In the genomic region with DNA sequence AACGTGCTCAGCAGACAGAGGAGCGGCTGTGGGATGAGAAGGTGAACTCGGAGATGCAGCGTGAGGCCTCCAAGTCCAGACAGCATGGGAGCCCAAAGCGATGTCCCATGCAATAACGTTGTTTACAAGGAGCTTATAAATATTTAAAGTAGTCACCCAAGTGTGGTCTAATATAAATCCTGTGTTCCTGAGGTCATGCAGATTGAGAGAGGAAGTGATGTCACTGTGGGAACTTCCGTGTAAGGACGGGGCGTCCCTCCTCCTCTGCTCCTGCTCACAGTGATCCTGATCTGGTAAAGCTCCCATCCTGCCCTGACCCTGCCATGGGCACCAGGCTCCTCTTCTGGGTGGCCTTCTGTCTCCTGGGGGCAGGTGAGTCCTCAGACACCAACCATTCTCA, we compare ENCODE assay signal across 17 cellular contexts.
DNase-seq lines count a peak whose midpoint lies in the region; ATAC-seq and TF ChIP-seq lines count a peak whose summit lies in the region.
"Had no signal": no experiment of that assay in that cellular context is flagged by ENCODE, and none has a peak within 500 bp of the region (broad histone marks: within the 10 kb centered on the region; RNA-seq: fewer than 3 reads in every experiment).

No MANE protein-coding gene starts in this region.

- TF ChIP-seq CTCF in NB4 (IDR thresholded peaks at IDR 0.05; ENCODE audit: low read depth, low read length) (no peak), vagina (IDR thresholded peaks at IDR 0.05) (no peak), breast epithelium (IDR thresholded peaks at IDR 0.05) (no peak)

- H3K4me1 ChIP-seq in thymus (ENCODE audit: control insufficient read depth, insufficient read depth, low read length) (peaks cover 33% of the 10 kb centered on the region), vagina (no peaks in the 10 kb centered on the region), breast epithelium (no peaks in the 10 kb centered on the region)
- H3K4me1 ChIP-seq: pancreas had no signal

- peak overlapping the region; percentile 56 for H3K27ac Mint-ChIP-seq in activated naive CD4-positive, alpha-beta T cell treated with anti-CD3 and anti-CD28 coated beads, Interleukin-2, amount 50 U/mL, for 24 hours
- H3K27ac Mint-ChIP-seq in central memory CD8-positive, alpha-beta T cell (ENCODE audit: low read depth) = peak overlapping the region; percentile 69

- no peaks in the 10 kb centered on the region for H3K9me3 ChIP-seq in thymus (ENCODE audit: control insufficient read depth)
- H3K9me3 ChIP-seq in vagina = no peaks in the 10 kb centered on the region
- no peaks in the 10 kb centered on the region for H3K9me3 ChIP-seq in breast epithelium
- H3K9me3 ChIP-seq: heart right ventricle, pancreas had no signal

- H3K27me3 ChIP-seq in thymus (ENCODE audit: control insufficient read depth, insufficient read depth) = no peaks in the 10 kb centered on the region
- no peaks in the 10 kb centered on the region for H3K27me3 ChIP-seq in vagina
- no peaks in the 10 kb centered on the region for H3K27me3 ChIP-seq in breast epithelium
- H3K27me3 ChIP-seq: pancreas had no signal

- intact Hi-C loops in vagina (cut with DNase I) = no loop called here
- intact Hi-C loops in breast epithelium (cut with DNase I; ENCODE audit: low total_unique reads) = no loop called here

- no peaks in the 10 kb centered on the region for H3K9me3 Mint-ChIP-seq in activated naive CD4-positive, alpha-beta T cell treated with anti-CD3 and anti-CD28 coated beads, Interleukin-2, amount 50 U/mL, for 24 hours
- H3K9me3 Mint-ChIP-seq in central memory CD8-positive, alpha-beta T cell = no peaks in the 10 kb centered on the region

- H3K4me3 ChIP-seq in NB4 (ENCODE audit: low read depth, low read length) (no peak overlapping the region), thymus (ENCODE audit: low read length) (peak overlapping the region; percentile 47), vagina (no peak overlapping the region), breast epithelium (no peak overlapping the region)
- H3K4me3 ChIP-seq: heart right ventricle, pancreas had no signal

- H3K36me3 Mint-ChIP-seq in activated naive CD4-positive, alpha-beta T cell treated with anti-CD3 and anti-CD28 coated beads, Interleukin-2, amount 50 U/mL, for 24 hours = no peaks in the 10 kb centered on the region
- H3K36me3 Mint-ChIP-seq in central memory CD8-positive, alpha-beta T cell (ENCODE audit: insufficient read depth) = peaks cover 6% of the 10 kb centered on the region

- DNase-seq in activated naive CD4-positive, alpha-beta T cell treated with anti-CD3 and anti-CD28 coated beads, Interleukin-2, amount 50 U/mL, for 16 hours = no peak
- peak; percentile 20 for DNase-seq in NB4 (ENCODE audit: low read depth)
- no peak for DNase-seq in central memory CD8-positive, alpha-beta T cell (ENCODE audit: low spot score in 2 of 2)
- DNase-seq in vagina (ENCODE audit: extremely low spot score in 2 of 2) = no peak
- no peak for DNase-seq in breast epithelium (ENCODE audit: low spot score in 2 of 2)
- DNase-seq in pons (ENCODE audit: low spot score) = no peak
- DNase-seq: central memory CD4-positive, alpha-beta T cell; HCEC 1CT; heart right ventricle; KG1; NCI-H1092 treated with DMSO at 0.1 percent for 48 hours; NCI-H526; pancreas; Right ventricle myocardium superior had no signal

- peaks cover 2% of the 10 kb centered on the region for H3K27me3 Mint-ChIP-seq in activated naive CD4-positive, alpha-beta T cell treated with anti-CD3 and anti-CD28 coated beads, Interleukin-2, amount 50 U/mL, for 24 hours
- peaks cover 25% of the 10 kb centered on the region for H3K27me3 Mint-ChIP-seq in central memory CD8-positive, alpha-beta T cell

- H3K4me1 Mint-ChIP-seq in activated naive CD4-positive, alpha-beta T cell treated with anti-CD3 and anti-CD28 coated beads, Interleukin-2, amount 50 U/mL, for 24 hours = peaks cover 30% of the 10 kb centered on the region
- H3K4me1 Mint-ChIP-seq in central memory CD8-positive, alpha-beta T cell = peaks cover 22% of the 10 kb centered on the region

- peak; percentile 20 for ATAC-seq in central memory CD8-positive, alpha-beta T cell (replicated peaks; ENCODE audit: extremely low read depth, poor library complexity, severe bottlenecking)
- ATAC-seq: heart right ventricle, pancreas, sciatic nerve had no signal

- H3K4me3 Mint-ChIP-seq in activated naive CD4-positive, alpha-beta T cell treated with anti-CD3 and anti-CD28 coated beads, Interleukin-2, amount 50 U/mL, for 24 hours = peak overlapping the region; percentile 82
- H3K4me3 Mint-ChIP-seq in central memory CD8-positive, alpha-beta T cell = peak overlapping the region; percentile 59

- H3K36me3 ChIP-seq in thymus (ENCODE audit: control insufficient read depth, insufficient read depth) = no peaks in the 10 kb centered on the region
- H3K36me3 ChIP-seq in vagina = no peaks in the 10 kb centered on the region
- H3K36me3 ChIP-seq in breast epithelium = no peaks in the 10 kb centered on the region
- H3K36me3 ChIP-seq: heart right ventricle, pancreas had no signal

- TF ChIP-seq POLR2A in NB4 (IDR thresholded peaks at IDR 0.05; ENCODE audit: extremely low read depth, insufficient read length) (no peak), vagina (IDR thresholded peaks at IDR 0.05) (no peak), breast epithelium (IDR thresholded peaks at IDR 0.05) (no peak)

- H3K27ac ChIP-seq in thymus (ENCODE audit: low read depth) = peak overlapping the region; percentile 69
- no peak overlapping the region for H3K27ac ChIP-seq in vagina
- H3K27ac ChIP-seq in breast epithelium = no peak overlapping the region
- H3K27ac ChIP-seq: heart right ventricle, pancreas had no signal

- WGBS in thymus = 41% methylated on average over 9 of the region's 9 CpGs
